ENCODE assay signal across 10 cellular contexts in the genomic region with DNA sequence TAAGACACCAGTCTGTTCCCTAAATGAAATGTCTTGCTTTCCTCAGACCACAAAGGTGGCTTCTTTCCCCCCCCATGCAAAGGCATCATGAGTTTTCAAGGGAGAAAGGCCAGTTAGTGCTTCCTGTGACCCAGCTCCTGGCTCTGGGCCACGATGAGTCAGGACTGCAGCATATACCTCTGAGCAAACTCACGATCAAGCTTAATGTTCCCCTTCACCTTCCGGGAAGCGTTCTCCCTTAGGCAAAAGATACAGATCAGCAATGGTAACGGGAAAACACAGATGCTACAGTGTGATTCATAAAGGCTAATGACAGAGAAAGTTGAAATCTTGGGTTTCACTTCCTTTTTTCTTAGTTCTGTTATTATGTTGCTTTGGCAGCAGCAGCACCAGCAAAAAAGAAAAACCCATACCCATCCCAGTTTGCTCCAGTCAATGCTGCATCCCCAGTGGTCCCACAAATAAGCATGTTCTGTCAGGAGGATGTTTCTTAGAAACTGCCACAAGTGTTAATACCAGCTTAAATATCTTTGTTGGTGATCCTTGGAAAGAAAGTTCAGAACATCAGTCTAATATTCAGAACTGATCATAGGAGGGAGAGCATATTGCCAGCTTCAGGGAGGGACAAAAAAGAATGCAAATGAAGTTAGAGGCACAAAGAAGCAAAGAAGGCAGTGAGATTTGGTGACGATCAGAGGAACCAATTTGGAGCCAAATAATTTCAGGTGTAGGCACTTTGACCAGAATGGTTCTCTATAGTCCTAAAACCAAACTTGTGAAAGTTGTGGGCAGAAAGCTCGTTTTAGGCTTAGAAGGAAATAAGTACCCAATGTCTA. TPM values are rescaled to one million over a fixed set of nuclear protein-coding genes. Genes with fewer than 3 reads are reported as not detected.
A peak's percentile ranks its signal among the peaks of the same experiment; 100 is the strongest.
DNase-seq lines count a peak whose midpoint lies in the region; ATAC-seq, FAIRE-seq and TF ChIP-seq lines count a peak whose summit lies in the region.
"Had no signal": no experiment of that assay in that cellular context is flagged by ENCODE, and none has a peak within 500 bp of the region (broad histone marks: within the 10 kb centered on the region; RNA-seq: fewer than 3 reads in every experiment).

No MANE protein-coding gene starts in this region.

- H3K9ac ChIP-seq in IMR-90 (ENCODE audit: low read depth, low read length): no peak overlapping the region

- no peak overlapping the region for H3K4me3 Mint-ChIP-seq in activated naive CD8-positive, alpha-beta T cell treated with anti-CD3 and anti-CD28 coated beads, Interleukin-2, amount 10 ng/mL, durations not matched to agents 7 days and 5 days

- TF ChIP-seq POLR2A in GM12892 (IDR thresholded peaks at IDR 0.05; ENCODE audit: low read depth, low read length): no peak
- TF ChIP-seq POLR2A in IMR-90 (IDR thresholded peaks at IDR 0.05; ENCODE audit: low read depth, low read length): no peak

- no peak overlapping the region for H2BK120ac ChIP-seq in IMR-90 (ENCODE audit: low read depth, low read length)

- no peak overlapping the region for H2AK9ac ChIP-seq in IMR-90 (replicated peaks; ENCODE audit: low read depth, low read length, poor library complexity)

- H3K9me1 ChIP-seq in IMR-90 (ENCODE audit: insufficient read depth, low read length): no peaks in the 10 kb centered on the region

- H3K56ac ChIP-seq in IMR-90 (ENCODE audit: extremely low read depth, insufficient read depth, low read length): no peak overlapping the region

- H2AK5ac ChIP-seq in IMR-90 (ENCODE audit: low read depth, low read length): no peak overlapping the region

- DNase-seq in GM12892 (ENCODE audit: insufficient read length) (no peak), IMR-90 (peak; percentile 80), left lobe of liver (ENCODE audit: low spot score) (no peak), urothelium cell line (ENCODE audit: low spot score) (peak; percentile 42), NCI-H1417 (lab: John Stamatoyannopoulos, UW) (no peak), NCI-H1048 (lab: John Stamatoyannopoulos, UW) (no peak)
- DNase-seq in activated naive CD8-positive, alpha-beta T cell treated with anti-CD3 and anti-CD28 coated beads, Interleukin-2, amount 10 ng/mL, durations not matched to agents 7 days and 5 days: no peak

- no peaks in the 10 kb centered on the region for H3K9me3 Mint-ChIP-seq in activated naive CD8-positive, alpha-beta T cell treated with anti-CD3 and anti-CD28 coated beads, Interleukin-2, amount 10 ng/mL, durations not matched to agents 7 days and 5 days

- H3K4me3 ChIP-seq in IMR-90 (ENCODE audit: insufficient read depth, low read depth, low read length): no peak overlapping the region
- H3K4me3 ChIP-seq: skin epidermis had no signal

- peaks cover 3% of the 10 kb centered on the region for H3K27me3 ChIP-seq in IMR-90 (ENCODE audit: control insufficient read depth, insufficient read depth, low read length)

- peak overlapping the region; percentile 7; the same call in 1 of the 2 replicates for H3K4me2 ChIP-seq in IMR-90 (ENCODE audit: low read depth, low read length)

- H3K36me3 ChIP-seq in IMR-90 (ENCODE audit: control insufficient read depth, insufficient read depth, low read length): no peaks in the 10 kb centered on the region

- no peak overlapping the region for H4K8ac ChIP-seq in IMR-90 (ENCODE audit: low read depth in 2 of 2, low read length in 2 of 2)

- FAIRE-seq in GM12892 (lab: Jason Lieb, UNC) (peak; percentile 89), urothelium cell line (lab: Jason Lieb, UNC) (no peak)
- FAIRE-seq: TTC549 had no signal

- no peak overlapping the region for H4K5ac ChIP-seq in IMR-90 (ENCODE audit: low read depth, low read length)

- TF ChIP-seq CTCF in IMR-90 (conservative IDR thresholded peaks at IDR 0.05; ENCODE audit: low read depth, low read length): no peak

- H3K18ac ChIP-seq in IMR-90 (ENCODE audit: low read depth, low read length): no peak overlapping the region

- no peak overlapping the region for H2BK15ac ChIP-seq in IMR-90 (ENCODE audit: low read depth, low read length)

- intact Hi-C loops in IMR-90 (cut with micrococcal nuclease): no loop called here

- in situ Hi-C loops in IMR-90 (cut with MboI; ENCODE audit: low sequenced_read_pairs): no loop called here

- CTCF ChIA-PET in IMR-90 (lab: Yijun Ruan, JAX): no interaction called here

- dilution Hi-C loops in IMR-90 (cut with HindIII; ENCODE audit: low sequenced_read_pairs, unreplicated experiment): no loop called here

- H3K27me3 Mint-ChIP-seq in activated naive CD8-positive, alpha-beta T cell treated with anti-CD3 and anti-CD28 coated beads, Interleukin-2, amount 10 ng/mL, durations not matched to agents 7 days and 5 days: no peaks in the 10 kb centered on the region

- 80% methylated on average over 1 of the region's 7 CpGs; no CpG with 5 or more reads in 1 of the 2 experiments for WGBS in IMR-90 (ENCODE audit: extremely low coverage in 2 of 2, insufficient read length in 1 of 2), 2 experiments

- no peak overlapping the region for H2BK5ac ChIP-seq in IMR-90 (ENCODE audit: low read depth, low read length, poor library complexity, severe bottlenecking)

- no peak overlapping the region for H2BK20ac ChIP-seq in IMR-90 (ENCODE audit: low read depth, low read length)

- H4K20me1 ChIP-seq in IMR-90 (ENCODE audit: insufficient read depth, low read length): no peaks in the 10 kb centered on the region

- peaks cover 11% of the 10 kb centered on the region for H3K4me1 Mint-ChIP-seq in activated naive CD8-positive, alpha-beta T cell treated with anti-CD3 and anti-CD28 coated beads, Interleukin-2, amount 10 ng/mL, durations not matched to agents 7 days and 5 days

- no peak for TF ChIP-seq RAD21 in IMR-90 (IDR thresholded peaks at IDR 0.05; ENCODE audit: low read length)

- H3K79me1 ChIP-seq in IMR-90 (ENCODE audit: low read depth in 1 of 2, low read length in 2 of 2): no peaks in the 10 kb centered on the region

- H3K27ac ChIP-seq in IMR-90 (ENCODE audit: insufficient read depth, low read length): no peak overlapping the region

- H3K27ac Mint-ChIP-seq in activated naive CD8-positive, alpha-beta T cell treated with anti-CD3 and anti-CD28 coated beads, Interleukin-2, amount 10 ng/mL, durations not matched to agents 7 days and 5 days: no peak overlapping the region

- ATAC-seq in GM21619 (IDR thresholded peaks at IDR 0.05; ENCODE audit: unreplicated experiment): peak; percentile 95
- no peak for ATAC-seq in IMR-90 (ENCODE audit: low read depth)
- ATAC-seq in activated naive CD8-positive, alpha-beta T cell treated with anti-CD3 and anti-CD28 coated beads, Interleukin-2, amount 10 ng/mL, durations not matched to agents 7 days and 5 days (ENCODE audit: low read depth): peak; percentile 33
- ATAC-seq in left lobe of liver: peak; percentile 24

- POLR2A ChIA-PET in IMR-90 (lab: Charles Lee; ENCODE audit: unreplicated experiment): interaction anchor here (0.7 kb wide), 1 partner anchor 68 kb away, joined by 8 read pairs; no protein-coding TSS in a partner anchor
- POLR2A ChIA-PET in activated naive CD8-positive, alpha-beta T cell treated with anti-CD3 and anti-CD28 coated beads, Interleukin-2, amount 10 ng/mL, durations not matched to agents 7 days and 5 days (lab: Charles Lee): no interaction called here

- no peaks in the 10 kb centered on the region for H3K9me3 ChIP-seq in IMR-90 (ENCODE audit: control insufficient read depth, insufficient read depth, low read length)

- BruUV-seq in IMR-90 (replicated peaks; lab: Mats Ljungman, UMichigan): no TSS peak

- H3K4ac ChIP-seq in IMR-90 (ENCODE audit: low read depth, low read length): no peak overlapping the region

- no peaks in the 10 kb centered on the region for H3K4me1 ChIP-seq in IMR-90 (ENCODE audit: control insufficient read depth, insufficient read depth, low read length)

- no peak overlapping the region for H3K14ac ChIP-seq in IMR-90 (replicated peaks; ENCODE audit: low read depth, low read length)

- no peak overlapping the region for H4K91ac ChIP-seq in IMR-90 (ENCODE audit: insufficient read depth, low read depth, low read length)

- H3K23ac ChIP-seq in IMR-90 (ENCODE audit: low read depth, low read length): no peak overlapping the region

- H2AFZ ChIP-seq in IMR-90 (replicated peaks; ENCODE audit: low read length, poor library complexity): no peak overlapping the region

- H3K36me3 Mint-ChIP-seq in activated naive CD8-positive, alpha-beta T cell treated with anti-CD3 and anti-CD28 coated beads, Interleukin-2, amount 10 ng/mL, durations not matched to agents 7 days and 5 days: peaks cover 1% of the 10 kb centered on the region

TF ChIP-seq in IMR-90, 13 proteins besides CTCF, POLR2A, EP300 and RAD21:
- TF ChIP-seq CEBPB (IDR thresholded peaks at IDR 0.05; ENCODE audit: low read depth, low read length) (no peak), SMC3 (IDR thresholded peaks at IDR 0.05; ENCODE audit: low read depth, low read length) (no peak)

RNA-seq across cellular contexts. Expression of a gene that starts 41.2 kb away (rescaled TPM):
- 0.32 TPM for polyA plus RNA-seq in GM12892 (2012; ENCODE audit: missing spikeins)
- total RNA-seq in IMR-90 (2012; rRNA removed): not detected in 2 replicates
- polyA plus RNA-seq in IMR-90 (2012; rRNA removed): not detected in 2 replicates
- not detected in 2 replicates for polyA plus RNA-seq in IMR-90 (2012; cell fraction: cytosol; rRNA removed)
- not detected in 2 replicates for polyA plus RNA-seq in IMR-90 (2012; cell fraction: nucleus; rRNA removed; ENCODE audit: low replicate concordance)
- 1 to 10 TPM; 1.6 TPM for total RNA-seq in activated naive CD8-positive, alpha-beta T cell treated with anti-CD3 and anti-CD28 coated beads, Interleukin-2, amount 10 ng/mL, durations not matched to agents 7 days and 5 days
- total RNA-seq in left lobe of liver: 9.5 TPM

RNA-seq across cellular contexts. Expression of a gene that starts 57.2 kb away (rescaled TPM):
- polyA plus RNA-seq in GM12892 (2012; ENCODE audit: missing spikeins): not detected
- not detected in 2 replicates for total RNA-seq in IMR-90 (2012; rRNA removed)
- polyA plus RNA-seq in IMR-90 (2012; rRNA removed): not detected in 2 replicates
- polyA plus RNA-seq in IMR-90 (2012; cell fraction: cytosol; rRNA removed): not detected in 2 replicates
- polyA plus RNA-seq in IMR-90 (2012; cell fraction: nucleus; rRNA removed; ENCODE audit: low replicate concordance): not detected in 2 replicates
- not detected for total RNA-seq in activated naive CD8-positive, alpha-beta T cell treated with anti-CD3 and anti-CD28 coated beads, Interleukin-2, amount 10 ng/mL, durations not matched to agents 7 days and 5 days
- not detected for total RNA-seq in left lobe of liver

Comparison
In these comparisons a context has a peak if more than half of its experiments do, and no peak if none do; other contexts are left out.
1. DNase-seq: peak in IMR-90 (single experiment) and urothelium cell line (single experiment); none in GM12892 (single experiment), activated naive CD8-positive, alpha-beta T cell treated with anti-CD3 and anti-CD28 coated beads, Interleukin-2, amount 10 ng/mL, durations not matched to agents 7 days and 5 days (single experiment), left lobe of liver (single experiment), NCI-H1417 (0 of 3) and NCI-H1048 (single experiment).